Comparison of ENCODE assay signal across 3 cellular contexts in genomic region chr19:43162261-43162660, GRCh38. TPM values are rescaled to one million over a fixed set of nuclear protein-coding genes. Genes with fewer than 3 reads are reported as not detected.
"Had no signal": no experiment of that assay in that cellular context is flagged by ENCODE, and none has a peak within 500 bp of the region (broad histone marks: within the 10 kb centered on the region; RNA-seq: fewer than 3 reads in every experiment).

No MANE protein-coding gene starts in this region.

RNA-seq across cellular contexts. Expression of gene PSG5, which starts 24.1 kb away (rescaled TPM):
- total RNA-seq: H7, HT-29 had no signal
- polyA plus RNA-seq: IgD-negative memory B cell had no signal

RNA-seq across cellular contexts. Expression of gene PSG4, which starts 43.2 kb away (rescaled TPM):
- total RNA-seq: H7, HT-29 had no signal
- polyA plus RNA-seq: IgD-negative memory B cell had no signal
